In genomic region chr14:50804181-50804721, GRCh38 we compare ENCODE assay signal across 13 cellular contexts. TPM values are rescaled to one million over a fixed set of nuclear protein-coding genes. Genes with fewer than 3 reads are reported as not detected.
DNase-seq lines count a peak whose midpoint lies in the region; ATAC-seq, FAIRE-seq and TF ChIP-seq lines count a peak whose summit lies in the region.
"Had no signal": no experiment of that assay in that cellular context is flagged by ENCODE, and none has a peak within 500 bp of the region (broad histone marks: within the 10 kb centered on the region; RNA-seq: fewer than 3 reads in every experiment).

No MANE protein-coding gene starts in this region.

- ATAC-seq in left ventricle myocardium superior (peak; percentile 86), HG03439 (IDR thresholded peaks at IDR 0.05; ENCODE audit: unreplicated experiment) (no peak)
- no peak for ATAC-seq in stimulated activated effector memory CD8-positive, alpha-beta T cell treated with anti-CD3 and anti-CD28 coated beads, Interleukin-12 subunit alpha, Interleukin-12 subunit beta, amount 100 ng/mL, for 72 hours

- POLR2A ChIA-PET in MCF 10A (lab: Yijun Ruan, JAX): interaction anchor here (0.7 to 1.3 kb wide), 3 partner anchors 9 to 244 kb away, joined by 3 to 4 read pairs (median 3); partner anchors contain the start of gene ATL1

- H3K4me1 Mint-ChIP-seq in astrocyte (ENCODE audit: low read depth, unreplicated experiment) (peaks cover 13% of the 10 kb centered on the region), MCF 10A (ENCODE audit: insufficient read depth, unreplicated experiment) (no peaks in the 10 kb centered on the region)
- peaks cover 25% of the 10 kb centered on the region for H3K4me1 Mint-ChIP-seq in stimulated activated effector memory CD8-positive, alpha-beta T cell treated with anti-CD3 and anti-CD28 coated beads, Interleukin-12 subunit alpha, Interleukin-12 subunit beta, amount 100 ng/mL, for 72 hours

- CTCF ChIA-PET in MCF 10A (lab: Yijun Ruan, JAX): interaction anchor here (0.6 to 3.0 kb wide), 3 partner anchors 28 to 56 kb away, joined by 3 to 19 read pairs (median 5); no protein-coding TSS in a partner anchor

- intact Hi-C loops in left ventricle myocardium superior (cut with micrococcal nuclease) (no loop called here), MCF 10A (cut with micrococcal nuclease) (no loop called here)

- H3K4me2 ChIP-seq in astrocyte (ENCODE audit: low read length): peak overlapping the region; percentile 61

- no peaks in the 10 kb centered on the region for H3K9me3 ChIP-seq in astrocyte (ENCODE audit: insufficient read depth, low read depth, low read length)

- TF ChIP-seq CTCF in astrocyte (IDR thresholded peaks at IDR 0.05; ENCODE audit: insufficient read depth, low read depth, low read length): no peak
- TF ChIP-seq CTCF in MCF 10A (IDR thresholded peaks at IDR 0.05; ENCODE audit: unreplicated experiment): no peak

- no peak overlapping the region for H3K4me3 ChIP-seq in astrocyte (ENCODE audit: insufficient read depth, low read depth, low read length)

- peak overlapping the region; percentile 3 for H3K9ac ChIP-seq in astrocyte (ENCODE audit: low read length)

- H3K27ac ChIP-seq in astrocyte (ENCODE audit: low read depth, low read length): peak overlapping the region; percentile 61

- H3K4me1 ChIP-seq in astrocyte (ENCODE audit: insufficient read depth, low read length): peaks cover 27% of the 10 kb centered on the region

- H3K36me3 Mint-ChIP-seq in astrocyte (ENCODE audit: low read depth, unreplicated experiment) (no peaks in the 10 kb centered on the region), MCF 10A (ENCODE audit: insufficient read depth, unreplicated experiment) (peaks cover 20% of the 10 kb centered on the region)
- peaks cover 53% of the 10 kb centered on the region for H3K36me3 Mint-ChIP-seq in stimulated activated effector memory CD8-positive, alpha-beta T cell treated with anti-CD3 and anti-CD28 coated beads, Interleukin-12 subunit alpha, Interleukin-12 subunit beta, amount 100 ng/mL, for 72 hours

- H3K27ac Mint-ChIP-seq in astrocyte (ENCODE audit: unreplicated experiment): peak overlapping the region; percentile 60
- H3K27ac Mint-ChIP-seq in stimulated activated effector memory CD8-positive, alpha-beta T cell treated with anti-CD3 and anti-CD28 coated beads, Interleukin-12 subunit alpha, Interleukin-12 subunit beta, amount 100 ng/mL, for 72 hours: peak overlapping the region; percentile 74
- H3K27ac Mint-ChIP-seq in MCF 10A (ENCODE audit: low read depth, unreplicated experiment): no peak overlapping the region
- H3K27ac Mint-ChIP-seq: activated naive CD4-positive, alpha-beta T cell treated with anti-CD3 and anti-CD28 coated beads, Interleukin-2, amount 10 ng/mL, durations not matched to agents 7 days and 5 days had no signal

- no peaks in the 10 kb centered on the region for H4K20me1 ChIP-seq in astrocyte (ENCODE audit: insufficient read depth, low read length)

- H3K4me3 Mint-ChIP-seq in astrocyte (ENCODE audit: unreplicated experiment): no peak overlapping the region
- H3K4me3 Mint-ChIP-seq in stimulated activated effector memory CD8-positive, alpha-beta T cell treated with anti-CD3 and anti-CD28 coated beads, Interleukin-12 subunit alpha, Interleukin-12 subunit beta, amount 100 ng/mL, for 72 hours: no peak overlapping the region
- no peak overlapping the region for H3K4me3 Mint-ChIP-seq in MCF 10A (ENCODE audit: unreplicated experiment)
- H3K4me3 Mint-ChIP-seq: activated naive CD4-positive, alpha-beta T cell treated with anti-CD3 and anti-CD28 coated beads, Interleukin-2, amount 10 ng/mL, durations not matched to agents 7 days and 5 days had no signal

- FAIRE-seq in astrocyte (lab: Jason Lieb, UNC): peak; percentile 84
- FAIRE-seq: GM18507 had no signal

- H3K36me3 ChIP-seq in astrocyte (ENCODE audit: insufficient read depth, low read length): no peaks in the 10 kb centered on the region

- DNase-seq in GM04503 (ENCODE audit: low read depth) (peak; percentile 73), astrocyte (ENCODE audit: low read depth) (peak; percentile 84), left ventricle myocardium superior (no peak), OCI-M2 (lab: John Stamatoyannopoulos, UW; ENCODE audit: unreplicated experiment) (no peak), T-helper 1 cell (no peak), MCF 10A (ENCODE audit: unreplicated experiment) (no peak)
- DNase-seq in stimulated activated effector memory CD8-positive, alpha-beta T cell treated with anti-CD3 and anti-CD28 coated beads, Interleukin-12 subunit alpha, Interleukin-12 subunit beta, amount 100 ng/mL, for 72 hours (ENCODE audit: low spot score in 2 of 2): no peak
- DNase-seq: activated CD4-positive, alpha-beta T cell treated with anti-CD3 and anti-CD28 coated beads for 1 hour; activated naive CD4-positive, alpha-beta T cell treated with anti-CD3 and anti-CD28 coated beads, Interleukin-2, amount 10 ng/mL, durations not matched to agents 7 days and 5 days; NCI-H524 treated with DMSO at 0.1 percent for 48 hours; posterior cingulate gyrus had no signal

- peaks cover 1% of the 10 kb centered on the region for H3K79me2 ChIP-seq in astrocyte (ENCODE audit: insufficient read depth, low read length)

- no peaks in the 10 kb centered on the region for H3K27me3 ChIP-seq in astrocyte (ENCODE audit: insufficient read depth, low read length)

- no TSS peak for BruUV-seq in MCF 10A (replicated peaks; lab: Mats Ljungman, UMichigan)

- H3K9me3 Mint-ChIP-seq in astrocyte (ENCODE audit: unreplicated experiment) (no peaks in the 10 kb centered on the region), MCF 10A (ENCODE audit: unreplicated experiment) (no peaks in the 10 kb centered on the region)
- no peaks in the 10 kb centered on the region for H3K9me3 Mint-ChIP-seq in stimulated activated effector memory CD8-positive, alpha-beta T cell treated with anti-CD3 and anti-CD28 coated beads, Interleukin-12 subunit alpha, Interleukin-12 subunit beta, amount 100 ng/mL, for 72 hours
- H3K9me3 Mint-ChIP-seq: activated naive CD4-positive, alpha-beta T cell treated with anti-CD3 and anti-CD28 coated beads, Interleukin-2, amount 10 ng/mL, durations not matched to agents 7 days and 5 days had no signal

- no peak overlapping the region for H2AFZ ChIP-seq in astrocyte (ENCODE audit: low read depth, low read length)

- H3K27me3 Mint-ChIP-seq in astrocyte (ENCODE audit: low read depth, unreplicated experiment) (no peaks in the 10 kb centered on the region), MCF 10A (ENCODE audit: insufficient read depth, unreplicated experiment) (no peaks in the 10 kb centered on the region)
- H3K27me3 Mint-ChIP-seq: activated naive CD4-positive, alpha-beta T cell treated with anti-CD3 and anti-CD28 coated beads, Interleukin-2, amount 10 ng/mL, durations not matched to agents 7 days and 5 days had no signal

RNA-seq across cellular contexts. Expression of gene NIN, which starts 26.7 kb away (rescaled TPM):
- total RNA-seq in astrocyte (38.2 and 45.4 TPM in 2 replicates), left ventricle myocardium superior (21.3 TPM), MCF 10A (2022) (29.2 and 33.0 TPM in 2 replicates)

Comparison
In these comparisons a context has a peak if more than half of its experiments do, and no peak if none do; other contexts are left out.
1. DNase-seq: peak in GM04503 (single experiment) and astrocyte (single experiment); none in left ventricle myocardium superior (single experiment), stimulated activated effector memory CD8-positive, alpha-beta T cell treated with anti-CD3 and anti-CD28 coated beads, Interleukin-12 subunit alpha, Interleukin-12 subunit beta, amount 100 ng/mL, for 72 hours (0 of 2), OCI-M2 (single experiment), T-helper 1 cell (0 of 5) and MCF 10A (single experiment).